1 cellular context compared by ENCODE assay signal in genomic region chr6:85642774-85643529, GRCh38.
TF ChIP-seq lines count a peak whose summit lies in the region.

Gene SYNCRIP, minus strand, starts transcription at chr6:85642886. Its CDS starts 1,447 bp downstream, at chr6:85641439.

TF ChIP-seq in GM12878, 131 proteins besides CTCF, POLR2A, EP300 and RAD21 (continued from another document and continues in another):
- TF ChIP-seq NKRF (conservative IDR thresholded peaks at IDR 0.05) (peak; percentile 75; the same call in 1 of the 2 replicates), BRCA1 (IDR thresholded peaks at IDR 0.05; ENCODE audit: low read depth, low read length) (no peak), MXI1 (IDR thresholded peaks at IDR 0.05; ENCODE audit: low read depth, low read length) (peak; percentile 58), MYC (IDR thresholded peaks at IDR 0.05; ENCODE audit: insufficient read depth, insufficient read length, insufficient replicate concordance, low read length, severe bottlenecking) (no peak), RBBP5 (conservative IDR thresholded peaks at IDR 0.05) (no peak), ZNF217 (IDR thresholded peaks at IDR 0.05) (no peak), NR2F1 (conservative IDR thresholded peaks at IDR 0.05) (no peak), HDAC6 (IDR thresholded peaks at IDR 0.05; ENCODE audit: unreplicated experiment) (no peak), MLLT1 (IDR thresholded peaks at IDR 0.05) (peak; percentile 96), HCFC1 (IDR thresholded peaks at IDR 0.05; ENCODE audit: low read length) (0 out of 2 replicates have a peak, but pooled peaks have one; percentile 26), PAX5 (IDR thresholded peaks at IDR 0.05; ENCODE audit: borderline replicate concordance, low read depth, low read length) (0 out of 2 replicates have a peak, but pooled peaks have one; percentile 5), E2F8 (IDR thresholded peaks at IDR 0.05; ENCODE audit: low read depth, partially characterized antibody) (peak; percentile 83), NR2C2 (IDR thresholded peaks at IDR 0.05; ENCODE audit: borderline replicate concordance, control insufficient read depth, insufficient read length, low read depth) (no peak), PAX8 (IDR thresholded peaks at IDR 0.05) (no peak), IKZF1 (conservative IDR thresholded peaks at IDR 0.05) (peak; percentile 31; the same call in 1 of the 2 replicates), SUZ12 (IDR thresholded peaks at IDR 0.05; ENCODE audit: unreplicated experiment) (peak; percentile 45), GABPA (IDR thresholded peaks at IDR 0.05; ENCODE audit: low read depth) (0 out of 2 replicates have a peak, but pooled peaks have one; percentile 14), CREB1 (IDR thresholded peaks at IDR 0.05; ENCODE audit: low read depth) (peak; percentile 92), CREM (IDR thresholded peaks at IDR 0.05; ENCODE audit: low read depth) (peak; percentile 91), TCF7 (IDR thresholded peaks at IDR 0.05; ENCODE audit: borderline replicate concordance) (no peak), SIN3A (IDR thresholded peaks at IDR 0.05; ENCODE audit: low read depth, low read length) (peak; percentile 45; the same call in 1 of the 2 replicates), GATAD2B (conservative IDR thresholded peaks at IDR 0.05; ENCODE audit: low read depth) (no peak; the same call in 1 of the 2 replicates), ELK1 (IDR thresholded peaks at IDR 0.05; ENCODE audit: low read depth, low read length) (peak; percentile 45; the same call in 1 of the 2 replicates), JUNB (IDR thresholded peaks at IDR 0.05) (no peak), CBX5 (IDR thresholded peaks at IDR 0.05; ENCODE audit: low read depth) (no peak), ZSCAN29 (IDR thresholded peaks at IDR 0.05) (no peak), BACH1 (IDR thresholded peaks at IDR 0.05; ENCODE audit: borderline replicate concordance) (peak; percentile 55), HSF1 (IDR thresholded peaks at IDR 0.05; ENCODE audit: low read depth, low read length) (no peak), PML (IDR thresholded peaks at IDR 0.05; ENCODE audit: low read length) (peak; percentile 94), YBX1 (IDR thresholded peaks at IDR 0.05) (no peak), KDM1A (IDR thresholded peaks at IDR 0.05; ENCODE audit: borderline replicate concordance) (no peak), NFIC (IDR thresholded peaks at IDR 0.05; ENCODE audit: low read depth, low read length) (no peak), LARP7 (IDR thresholded peaks at IDR 0.05) (no peak; the same call in 1 of the 2 replicates)
- TF ChIP-seq, protein P1, sequence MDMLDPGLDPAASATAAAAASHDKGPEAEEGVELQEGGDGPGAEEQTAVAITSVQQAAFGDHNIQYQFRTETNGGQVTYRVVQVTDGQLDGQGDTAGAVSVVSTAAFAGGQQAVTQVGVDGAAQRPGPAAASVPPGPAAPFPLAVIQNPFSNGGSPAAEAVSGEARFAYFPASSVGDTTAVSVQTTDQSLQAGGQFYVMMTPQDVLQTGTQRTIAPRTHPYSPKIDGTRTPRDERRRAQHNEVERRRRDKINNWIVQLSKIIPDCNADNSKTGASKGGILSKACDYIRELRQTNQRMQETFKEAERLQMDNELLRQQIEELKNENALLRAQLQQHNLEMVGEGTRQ (IDR thresholded peaks at IDR 0.05; ENCODE audit: borderline replicate concordance, low read depth, low read length): no peak
- TF ChIP-seq, protein P2, sequence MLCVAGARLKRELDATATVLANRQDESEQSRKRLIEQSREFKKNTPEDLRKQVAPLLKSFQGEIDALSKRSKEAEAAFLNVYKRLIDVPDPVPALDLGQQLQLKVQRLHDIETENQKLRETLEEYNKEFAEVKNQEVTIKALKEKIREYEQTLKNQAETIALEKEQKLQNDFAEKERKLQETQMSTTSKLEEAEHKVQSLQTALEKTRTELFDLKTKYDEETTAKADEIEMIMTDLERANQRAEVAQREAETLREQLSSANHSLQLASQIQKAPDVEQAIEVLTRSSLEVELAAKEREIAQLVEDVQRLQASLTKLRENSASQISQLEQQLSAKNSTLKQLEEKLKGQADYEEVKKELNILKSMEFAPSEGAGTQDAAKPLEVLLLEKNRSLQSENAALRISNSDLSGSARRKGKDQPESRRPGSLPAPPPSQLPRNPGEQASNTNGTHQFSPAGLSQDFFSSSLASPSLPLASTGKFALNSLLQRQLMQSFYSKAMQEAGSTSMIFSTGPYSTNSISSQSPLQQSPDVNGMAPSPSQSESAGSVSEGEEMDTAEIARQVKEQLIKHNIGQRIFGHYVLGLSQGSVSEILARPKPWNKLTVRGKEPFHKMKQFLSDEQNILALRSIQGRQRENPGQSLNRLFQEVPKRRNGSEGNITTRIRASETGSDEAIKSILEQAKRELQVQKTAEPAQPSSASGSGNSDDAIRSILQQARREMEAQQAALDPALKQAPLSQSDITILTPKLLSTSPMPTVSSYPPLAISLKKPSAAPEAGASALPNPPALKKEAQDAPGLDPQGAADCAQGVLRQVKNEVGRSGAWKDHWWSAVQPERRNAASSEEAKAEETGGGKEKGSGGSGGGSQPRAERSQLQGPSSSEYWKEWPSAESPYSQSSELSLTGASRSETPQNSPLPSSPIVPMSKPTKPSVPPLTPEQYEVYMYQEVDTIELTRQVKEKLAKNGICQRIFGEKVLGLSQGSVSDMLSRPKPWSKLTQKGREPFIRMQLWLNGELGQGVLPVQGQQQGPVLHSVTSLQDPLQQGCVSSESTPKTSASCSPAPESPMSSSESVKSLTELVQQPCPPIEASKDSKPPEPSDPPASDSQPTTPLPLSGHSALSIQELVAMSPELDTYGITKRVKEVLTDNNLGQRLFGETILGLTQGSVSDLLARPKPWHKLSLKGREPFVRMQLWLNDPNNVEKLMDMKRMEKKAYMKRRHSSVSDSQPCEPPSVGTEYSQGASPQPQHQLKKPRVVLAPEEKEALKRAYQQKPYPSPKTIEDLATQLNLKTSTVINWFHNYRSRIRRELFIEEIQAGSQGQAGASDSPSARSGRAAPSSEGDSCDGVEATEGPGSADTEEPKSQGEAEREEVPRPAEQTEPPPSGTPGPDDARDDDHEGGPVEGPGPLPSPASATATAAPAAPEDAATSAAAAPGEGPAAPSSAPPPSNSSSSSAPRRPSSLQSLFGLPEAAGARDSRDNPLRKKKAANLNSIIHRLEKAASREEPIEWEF (IDR thresholded peaks at IDR 0.05; ENCODE audit: insufficient replicate concordance, low read depth, low read length): no peak
- TF ChIP-seq, protein P3, sequence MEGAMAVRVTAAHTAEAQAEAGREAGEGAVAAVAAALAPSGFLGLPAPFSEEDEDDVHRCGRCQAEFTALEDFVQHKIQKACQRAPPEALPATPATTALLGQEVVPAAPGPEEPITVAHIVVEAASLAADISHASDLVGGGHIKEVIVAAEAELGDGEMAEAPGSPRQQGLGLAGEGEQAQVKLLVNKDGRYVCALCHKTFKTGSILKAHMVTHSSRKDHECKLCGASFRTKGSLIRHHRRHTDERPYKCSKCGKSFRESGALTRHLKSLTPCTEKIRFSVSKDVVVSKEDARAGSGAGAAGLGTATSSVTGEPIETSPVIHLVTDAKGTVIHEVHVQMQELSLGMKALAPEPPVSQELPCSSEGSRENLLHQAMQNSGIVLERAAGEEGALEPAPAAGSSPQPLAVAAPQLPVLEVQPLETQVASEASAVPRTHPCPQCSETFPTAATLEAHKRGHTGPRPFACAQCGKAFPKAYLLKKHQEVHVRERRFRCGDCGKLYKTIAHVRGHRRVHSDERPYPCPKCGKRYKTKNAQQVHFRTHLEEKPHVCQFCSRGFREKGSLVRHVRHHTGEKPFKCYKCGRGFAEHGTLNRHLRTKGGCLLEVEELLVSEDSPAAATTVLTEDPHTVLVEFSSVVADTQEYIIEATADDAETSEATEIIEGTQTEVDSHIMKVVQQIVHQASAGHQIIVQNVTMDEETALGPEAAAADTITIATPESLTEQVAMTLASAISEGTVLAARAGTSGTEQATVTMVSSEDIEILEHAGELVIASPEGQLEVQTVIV (IDR thresholded peaks at IDR 0.05; ENCODE audit: borderline replicate concordance, partially characterized antibody): peak; percentile 35
- TF ChIP-seq, protein P4, sequence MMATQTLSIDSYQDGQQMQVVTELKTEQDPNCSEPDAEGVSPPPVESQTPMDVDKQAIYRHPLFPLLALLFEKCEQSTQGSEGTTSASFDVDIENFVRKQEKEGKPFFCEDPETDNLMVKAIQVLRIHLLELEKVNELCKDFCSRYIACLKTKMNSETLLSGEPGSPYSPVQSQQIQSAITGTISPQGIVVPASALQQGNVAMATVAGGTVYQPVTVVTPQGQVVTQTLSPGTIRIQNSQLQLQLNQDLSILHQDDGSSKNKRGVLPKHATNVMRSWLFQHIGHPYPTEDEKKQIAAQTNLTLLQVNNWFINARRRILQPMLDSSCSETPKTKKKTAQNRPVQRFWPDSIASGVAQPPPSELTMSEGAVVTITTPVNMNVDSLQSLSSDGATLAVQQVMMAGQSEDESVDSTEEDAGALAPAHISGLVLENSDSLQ (IDR thresholded peaks at IDR 0.05): peak; percentile 81
